ENCODE assay signal across 3 cellular contexts in genomic region chr1:155478270-155478852, GRCh38.
TF ChIP-seq lines count a peak whose summit lies in the region.

No MANE protein-coding gene starts in this region.

TF ChIP-seq in GM23338, 12 proteins besides CTCF, POLR2A, EP300 and RAD21:
- no peak for TF ChIP-seq ZNF331 (CRISPR knock-in tag; IDR thresholded peaks at IDR 0.05; ENCODE audit: low read depth)
TF ChIP-seq in GM23338: peak in this region for 0.

TF ChIP-seq in IMR-90, 13 proteins besides CTCF, POLR2A, EP300 and RAD21:
- no peak for TF ChIP-seq CEBPB (IDR thresholded peaks at IDR 0.05; ENCODE audit: low read depth, low read length)
- no peak for TF ChIP-seq BHLHE40 (IDR thresholded peaks at IDR 0.05; ENCODE audit: low read depth, low read length)
- no peak for TF ChIP-seq CHD1 (IDR thresholded peaks at IDR 0.05; ENCODE audit: low read depth, low read length)
- TF ChIP-seq MAZ (IDR thresholded peaks at IDR 0.05; ENCODE audit: borderline replicate concordance, low read depth, low read length) = no peak
- TF ChIP-seq MAFK (IDR thresholded peaks at IDR 0.05; ENCODE audit: low read depth, low read length) = no peak
- no peak for TF ChIP-seq RCOR1 (IDR thresholded peaks at IDR 0.05; ENCODE audit: insufficient replicate concordance, low read length)
- no peak for TF ChIP-seq RFX5 (IDR thresholded peaks at IDR 0.05; ENCODE audit: low read depth, low read length)
- TF ChIP-seq, protein P1, sequence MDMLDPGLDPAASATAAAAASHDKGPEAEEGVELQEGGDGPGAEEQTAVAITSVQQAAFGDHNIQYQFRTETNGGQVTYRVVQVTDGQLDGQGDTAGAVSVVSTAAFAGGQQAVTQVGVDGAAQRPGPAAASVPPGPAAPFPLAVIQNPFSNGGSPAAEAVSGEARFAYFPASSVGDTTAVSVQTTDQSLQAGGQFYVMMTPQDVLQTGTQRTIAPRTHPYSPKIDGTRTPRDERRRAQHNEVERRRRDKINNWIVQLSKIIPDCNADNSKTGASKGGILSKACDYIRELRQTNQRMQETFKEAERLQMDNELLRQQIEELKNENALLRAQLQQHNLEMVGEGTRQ (IDR thresholded peaks at IDR 0.05; ENCODE audit: low read depth, low read length) = no peak
- TF ChIP-seq NFE2L2 (IDR thresholded peaks at IDR 0.05; ENCODE audit: low read depth, low read length) = no peak
- TF ChIP-seq SMC3 (IDR thresholded peaks at IDR 0.05; ENCODE audit: low read depth, low read length) = no peak
- no peak for TF ChIP-seq MXI1 (IDR thresholded peaks at IDR 0.05; ENCODE audit: borderline replicate concordance, low read depth, low read length)
- TF ChIP-seq FOS (IDR thresholded peaks at IDR 0.05; ENCODE audit: low read depth, low read length) = no peak

TF ChIP-seq in K562, 482 proteins besides CTCF, POLR2A, EP300 and RAD21:
- TF ChIP-seq DDX20 (tag; IDR thresholded peaks at IDR 0.05; ENCODE audit: low read depth) (no peak), ATF1 (CRISPR knock-in tag; IDR thresholded peaks at IDR 0.05) (no peak), ATF1 (tag; IDR thresholded peaks at IDR 0.05) (no peak), CGGBP1 (CRISPR knock-in tag; IDR thresholded peaks at IDR 0.05) (no peak), NR2C2 (CRISPR knock-in tag; IDR thresholded peaks at IDR 0.05) (no peak), NR2C2 (tag; IDR thresholded peaks at IDR 0.05) (no peak)
- TF ChIP-seq, protein P2, sequence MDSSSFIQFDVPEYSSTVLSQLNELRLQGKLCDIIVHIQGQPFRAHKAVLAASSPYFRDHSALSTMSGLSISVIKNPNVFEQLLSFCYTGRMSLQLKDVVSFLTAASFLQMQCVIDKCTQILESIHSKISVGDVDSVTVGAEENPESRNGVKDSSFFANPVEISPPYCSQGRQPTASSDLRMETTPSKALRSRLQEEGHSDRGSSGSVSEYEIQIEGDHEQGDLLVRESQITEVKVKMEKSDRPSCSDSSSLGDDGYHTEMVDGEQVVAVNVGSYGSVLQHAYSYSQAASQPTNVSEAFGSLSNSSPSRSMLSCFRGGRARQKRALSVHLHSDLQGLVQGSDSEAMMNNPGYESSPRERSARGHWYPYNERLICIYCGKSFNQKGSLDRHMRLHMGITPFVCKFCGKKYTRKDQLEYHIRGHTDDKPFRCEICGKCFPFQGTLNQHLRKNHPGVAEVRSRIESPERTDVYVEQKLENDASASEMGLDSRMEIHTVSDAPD (CRISPR knock-in tag; IDR thresholded peaks at IDR 0.05) = no peak
TF ChIP-seq in K562: peak in this region for 0.
